1 cellular context compared by ENCODE assay signal in genomic region chr5:53482717-53483638, GRCh38.
TF ChIP-seq lines count a peak whose summit lies in the region.

No MANE protein-coding gene starts in this region.

TF ChIP-seq in HepG2, 621 proteins besides CTCF, POLR2A, EP300 and RAD21 (continued from another document and continues in another):
- no peak for TF ChIP-seq DMTF1 (CRISPR knock-in tag; IDR thresholded peaks at IDR 0.05)
- no peak for TF ChIP-seq TOE1 (CRISPR knock-in tag; IDR thresholded peaks at IDR 0.05)
- TF ChIP-seq E2F1 (CRISPR knock-in tag; IDR thresholded peaks at IDR 0.05): no peak
- peak; percentile 86 for TF ChIP-seq MED1 (CRISPR knock-in tag; IDR thresholded peaks at IDR 0.05)
- TF ChIP-seq HIVEP1 (CRISPR knock-in tag; IDR thresholded peaks at IDR 0.05): no peak; the same call in 1 of the 2 replicates
- TF ChIP-seq SATB2 (CRISPR knock-in tag; IDR thresholded peaks at IDR 0.05): no peak
- no peak for TF ChIP-seq EZH2 (conservative IDR thresholded peaks at IDR 0.05; ENCODE audit: low read depth, low read length)
- TF ChIP-seq ZNF703 (CRISPR knock-in tag; IDR thresholded peaks at IDR 0.05; ENCODE audit: borderline replicate concordance): no peak
- TF ChIP-seq ZFP90 (CRISPR knock-in tag; IDR thresholded peaks at IDR 0.05; ENCODE audit: borderline replicate concordance): no peak
- TF ChIP-seq LBX2 (CRISPR knock-in tag; IDR thresholded peaks at IDR 0.05; ENCODE audit: borderline replicate concordance): no peak
- TF ChIP-seq PAF1 (CRISPR knock-in tag; IDR thresholded peaks at IDR 0.05): peak; percentile 40; the same call in 1 of the 2 replicates
- TF ChIP-seq ZBTB37 (CRISPR knock-in tag; IDR thresholded peaks at IDR 0.05): peak; percentile 71
- TF ChIP-seq TEAD2 (CRISPR knock-in tag; IDR thresholded peaks at IDR 0.05): no peak
- no peak; the same call in 1 of the 2 replicates for TF ChIP-seq ZBTB14 (CRISPR knock-in tag; IDR thresholded peaks at IDR 0.05)
- TF ChIP-seq ZNF101 (CRISPR knock-in tag; IDR thresholded peaks at IDR 0.05; ENCODE audit: borderline replicate concordance, low read depth): no peak; the same call in 1 of the 2 replicates
- TF ChIP-seq ZMYM4 (CRISPR knock-in tag; IDR thresholded peaks at IDR 0.05): peak; percentile 87
- TF ChIP-seq NFKB2 (CRISPR knock-in tag; IDR thresholded peaks at IDR 0.05; ENCODE audit: borderline replicate concordance): no peak
- no peak for TF ChIP-seq AGO1 (IDR thresholded peaks at IDR 0.05; ENCODE audit: low read depth, low read length, poor library complexity, severe bottlenecking)
- TF ChIP-seq MYC (CRISPR knock-in tag; IDR thresholded peaks at IDR 0.05; ENCODE audit: borderline replicate concordance): peak; percentile 40; the same call in 1 of the 2 replicates
- no peak for TF ChIP-seq ZNF510 (CRISPR knock-in tag; IDR thresholded peaks at IDR 0.05; ENCODE audit: low read depth)
- TF ChIP-seq GMEB1 (CRISPR knock-in tag; IDR thresholded peaks at IDR 0.05; ENCODE audit: borderline replicate concordance): peak; percentile 40; the same call in 1 of the 2 replicates
- no peak for TF ChIP-seq ARHGAP35 (CRISPR knock-in tag; IDR thresholded peaks at IDR 0.05; ENCODE audit: borderline replicate concordance)
- peak in 1 of 2 experiments; percentile 86; a peak in 2 of 4 replicates for TF ChIP-seq KLF16 (CRISPR knock-in tag; IDR thresholded peaks at IDR 0.05)
- peak; percentile 61; the same call in 1 of the 2 replicates for TF ChIP-seq GATA4 (IDR thresholded peaks at IDR 0.05; ENCODE audit: borderline replicate concordance, low read depth)
- no peak for TF ChIP-seq REXO4 (CRISPR knock-in tag; IDR thresholded peaks at IDR 0.05; ENCODE audit: borderline replicate concordance)
- TF ChIP-seq UBTF (CRISPR knock-in tag; IDR thresholded peaks at IDR 0.05): peak; percentile 64
- no peak for TF ChIP-seq SRY (CRISPR knock-in tag; IDR thresholded peaks at IDR 0.05)
- TF ChIP-seq MEF2D (CRISPR knock-in tag; IDR thresholded peaks at IDR 0.05): peak; percentile 82; the same call in 1 of the 2 replicates
- TF ChIP-seq ZSCAN29 (CRISPR knock-in tag; conservative IDR thresholded peaks at IDR 0.05): peak; percentile 45; the same call in 1 of the 2 replicates
- TF ChIP-seq KAT2B (IDR thresholded peaks at IDR 0.05; ENCODE audit: borderline replicate concordance, low read depth, low read length): no peak
- no peak for TF ChIP-seq POLR2AphosphoS2 (IDR thresholded peaks at IDR 0.05; ENCODE audit: low read depth, low read length)
- no peak for TF ChIP-seq ZBTB42 (CRISPR knock-in tag; IDR thresholded peaks at IDR 0.05)
- TF ChIP-seq SNAPC5 (CRISPR knock-in tag; IDR thresholded peaks at IDR 0.05; ENCODE audit: borderline replicate concordance): no peak
- TF ChIP-seq ZNF788 (CRISPR knock-in tag; IDR thresholded peaks at IDR 0.05; ENCODE audit: borderline replicate concordance): peak; percentile 64; the same call in 1 of the 2 replicates
- no peak for TF ChIP-seq ZKSCAN1 (IDR thresholded peaks at IDR 0.05; ENCODE audit: low read length)
- TF ChIP-seq GRHL1 (CRISPR knock-in tag; conservative IDR thresholded peaks at IDR 0.05): no peak
- peak; percentile 71 for TF ChIP-seq NR2F6 (IDR thresholded peaks at IDR 0.05)
- peak; percentile 80 for TF ChIP-seq NR2F6 (CRISPR knock-in tag; IDR thresholded peaks at IDR 0.05)
- peak; percentile 58; the same call in 1 of the 2 replicates for TF ChIP-seq ZHX2 (IDR thresholded peaks at IDR 0.05; ENCODE audit: low read depth)
- TF ChIP-seq ZHX2 (CRISPR knock-in tag; IDR thresholded peaks at IDR 0.05; ENCODE audit: borderline replicate concordance): no peak
- peak; percentile 93; the same call in 1 of the 2 replicates for TF ChIP-seq ERF (CRISPR knock-in tag; IDR thresholded peaks at IDR 0.05)
